1 cellular context compared by ENCODE assay signal in the genomic region with DNA sequence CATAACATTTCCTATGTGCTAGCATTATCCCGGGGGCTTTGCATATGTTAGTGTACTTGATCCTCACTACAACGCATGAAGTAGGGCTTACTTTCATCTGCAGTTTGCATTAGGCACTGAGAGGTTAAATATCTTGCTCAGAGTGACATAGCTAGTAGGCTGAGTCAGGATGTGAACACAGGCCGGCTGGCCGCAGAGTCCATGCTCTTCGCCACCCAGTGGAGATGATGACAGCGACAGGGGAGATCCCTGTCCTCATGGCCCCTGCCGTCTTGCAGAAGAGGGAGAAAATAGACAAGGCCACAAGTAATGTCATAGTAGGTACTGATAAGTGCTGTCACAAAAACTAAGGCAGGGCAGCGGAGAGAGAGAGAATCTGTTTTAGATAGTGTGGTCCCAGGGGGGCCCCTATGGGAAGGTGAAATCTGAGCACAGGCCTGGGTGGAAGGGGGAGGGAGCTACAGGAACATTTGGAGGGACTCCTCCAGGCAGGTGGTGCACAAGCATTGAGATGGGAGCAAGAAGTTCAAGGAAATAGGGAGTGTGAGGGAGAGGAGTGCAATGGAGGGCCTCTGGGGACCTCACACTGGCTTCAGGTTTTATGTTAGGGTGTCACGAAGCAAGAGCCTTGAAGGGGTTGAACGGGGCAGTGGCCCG.
TF ChIP-seq lines count a peak whose summit lies in the region.

No MANE protein-coding gene starts in this region.

TF ChIP-seq in IMR-90, 13 proteins besides CTCF, POLR2A, EP300 and RAD21:
- TF ChIP-seq RCOR1 (IDR thresholded peaks at IDR 0.05; ENCODE audit: insufficient replicate concordance, low read length): no peak
- TF ChIP-seq SMC3 (IDR thresholded peaks at IDR 0.05; ENCODE audit: low read depth, low read length): peak; percentile 70
- no peak for TF ChIP-seq RFX5 (IDR thresholded peaks at IDR 0.05; ENCODE audit: low read depth, low read length)
- TF ChIP-seq USF2 (IDR thresholded peaks at IDR 0.05; ENCODE audit: low read depth, low read length): no peak
- TF ChIP-seq FOS (IDR thresholded peaks at IDR 0.05; ENCODE audit: low read depth, low read length): peak; percentile 47; the same call in 1 of the 2 replicates
- TF ChIP-seq, protein P1, sequence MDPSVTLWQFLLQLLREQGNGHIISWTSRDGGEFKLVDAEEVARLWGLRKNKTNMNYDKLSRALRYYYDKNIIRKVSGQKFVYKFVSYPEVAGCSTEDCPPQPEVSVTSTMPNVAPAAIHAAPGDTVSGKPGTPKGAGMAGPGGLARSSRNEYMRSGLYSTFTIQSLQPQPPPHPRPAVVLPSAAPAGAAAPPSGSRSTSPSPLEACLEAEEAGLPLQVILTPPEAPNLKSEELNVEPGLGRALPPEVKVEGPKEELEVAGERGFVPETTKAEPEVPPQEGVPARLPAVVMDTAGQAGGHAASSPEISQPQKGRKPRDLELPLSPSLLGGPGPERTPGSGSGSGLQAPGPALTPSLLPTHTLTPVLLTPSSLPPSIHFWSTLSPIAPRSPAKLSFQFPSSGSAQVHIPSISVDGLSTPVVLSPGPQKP (IDR thresholded peaks at IDR 0.05; ENCODE audit: borderline replicate concordance, low read depth, low read length): no peak
- no peak for TF ChIP-seq CHD1 (IDR thresholded peaks at IDR 0.05; ENCODE audit: low read depth, low read length)
- peak; percentile 26; the same call in 1 of the 2 replicates for TF ChIP-seq CEBPB (IDR thresholded peaks at IDR 0.05; ENCODE audit: low read depth, low read length)
- TF ChIP-seq MXI1 (IDR thresholded peaks at IDR 0.05; ENCODE audit: borderline replicate concordance, low read depth, low read length): peak; percentile 72
- TF ChIP-seq NFE2L2 (IDR thresholded peaks at IDR 0.05; ENCODE audit: low read depth, low read length): peak; percentile 26; the same call in 1 of the 2 replicates
- 0 out of 2 replicates have a peak, but pooled peaks have one; percentile 35 for TF ChIP-seq BHLHE40 (IDR thresholded peaks at IDR 0.05; ENCODE audit: low read depth, low read length)
